15 cellular contexts compared by ENCODE assay signal in the genomic region with DNA sequence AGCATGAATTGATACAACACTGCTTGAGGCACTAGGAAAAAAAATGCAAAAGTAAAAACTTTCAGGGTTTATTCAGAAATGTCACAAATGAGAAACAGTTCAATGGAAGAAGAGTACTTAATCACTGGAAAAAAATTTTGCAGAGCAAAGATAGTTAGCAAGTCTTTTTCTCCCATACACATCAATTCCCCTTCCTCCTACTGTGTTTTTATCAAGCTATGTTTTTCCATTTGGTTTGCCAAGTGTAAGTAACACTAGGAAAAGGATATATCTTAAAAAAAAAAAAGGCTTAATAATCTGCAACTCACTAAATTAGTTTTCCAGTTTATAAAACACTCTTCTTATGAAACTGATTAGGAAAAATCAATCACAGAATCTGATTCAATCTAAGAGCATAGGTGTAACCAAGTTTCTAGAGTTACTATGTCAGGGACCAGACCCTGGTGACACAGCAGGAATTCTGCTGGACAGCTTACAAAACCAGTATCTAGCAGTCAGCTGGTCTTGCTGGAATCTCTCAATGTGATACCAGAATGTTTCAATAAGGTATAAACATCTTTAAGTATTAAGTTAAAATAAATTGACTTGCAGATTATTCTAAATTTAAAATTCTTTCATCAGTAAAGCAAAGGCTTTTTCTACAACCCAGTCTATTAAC. TPM values are rescaled to one million over a fixed set of nuclear protein-coding genes. Genes with fewer than 3 reads are reported as not detected.
A peak's percentile ranks its signal among the peaks of the same experiment; 100 is the strongest.
DNase-seq lines count a peak whose midpoint lies in the region; ATAC-seq and TF ChIP-seq lines count a peak whose summit lies in the region.
"Had no signal": no experiment of that assay in that cellular context is flagged by ENCODE, and none has a peak within 500 bp of the region (broad histone marks: within the 10 kb centered on the region; RNA-seq: fewer than 3 reads in every experiment).

No MANE protein-coding gene starts in this region.

- POLR2A ChIA-PET in PC-9 (lab: Charles Lee; ENCODE audit: unreplicated experiment): interaction anchor here (0.7 kb wide), 1 partner anchor 112 kb away, joined by 17 read pairs; no protein-coding TSS in a partner anchor

- no peaks in the 10 kb centered on the region for H3K9me3 ChIP-seq in CD4-positive, CD25-positive, alpha-beta regulatory T cell (ENCODE audit: control insufficient read depth in 2 of 2, low read length in 2 of 2)
- H3K9me3 ChIP-seq in PC-9 (ENCODE audit: insufficient read depth, low read depth): no peaks in the 10 kb centered on the region

- TF ChIP-seq CTCF in PC-9 (conservative IDR thresholded peaks at IDR 0.05) (no peak), epithelial cell of esophagus (IDR thresholded peaks at IDR 0.05; ENCODE audit: insufficient read depth, low read depth, low read length, missing control alignments) (no peak), mesothelial cell of epicardium (IDR thresholded peaks at IDR 0.05; ENCODE audit: unreplicated experiment) (no peak)

- H3K79me2 ChIP-seq in PC-9 (ENCODE audit: low read depth): 0 out of 2 replicates have a peak, but pooled peaks cover 3% of the 10 kb centered on the region

- peaks cover 38 to 67% (median 52%) of the 10 kb centered on the region in 4 donors for H3K4me1 Mint-ChIP-seq in CD4-positive, CD25-positive, alpha-beta regulatory T cell
- peaks cover 30% of the 10 kb centered on the region for H3K4me1 Mint-ChIP-seq in mesothelial cell of epicardium

- H3K4me3 Mint-ChIP-seq in CD4-positive, CD25-positive, alpha-beta regulatory T cell: no peak overlapping the region
- H3K4me3 Mint-ChIP-seq in mesothelial cell of epicardium: no peak overlapping the region
- H3K4me3 Mint-ChIP-seq: activated naive CD4-positive, alpha-beta T cell treated with anti-CD3 and anti-CD28 coated beads, Interleukin-2, amount 10 ng/mL, durations not matched to agents 7 days and 5 days had no signal

- peaks cover 25% of the 10 kb centered on the region for H3K36me3 ChIP-seq in CD4-positive, CD25-positive, alpha-beta regulatory T cell (ENCODE audit: control insufficient read depth, insufficient read depth, low read length)
- H3K36me3 ChIP-seq in PC-9 (ENCODE audit: low read depth): peaks cover 45% of the 10 kb centered on the region

- H3K36me3 Mint-ChIP-seq in CD4-positive, CD25-positive, alpha-beta regulatory T cell: peaks cover 21% of the 10 kb centered on the region
- H3K36me3 Mint-ChIP-seq in mesothelial cell of epicardium: peaks cover 20% of the 10 kb centered on the region

- H3K27ac Mint-ChIP-seq in CD4-positive, CD25-positive, alpha-beta regulatory T cell: peak overlapping the region in 1 of 3 donors; percentile 58
- H3K27ac Mint-ChIP-seq in mesothelial cell of epicardium: peak overlapping the region; percentile 79
- H3K27ac Mint-ChIP-seq: progenitor cell of endocrine pancreas had no signal

- intact Hi-C loops in PC-9 (cut with micrococcal nuclease; ENCODE audit: unreplicated experiment): loop anchor here (1.0 to 10.0 kb wide), 3 partner anchors 33 to 743 kb away; partner anchors contain the start of gene ADRA1B

- H3K9me2 ChIP-seq in PC-9 (ENCODE audit: insufficient read depth): no peaks in the 10 kb centered on the region

- H3K27ac ChIP-seq in CD4-positive, CD25-positive, alpha-beta regulatory T cell (ENCODE audit: insufficient read depth, low read length, poor library complexity, severe bottlenecking): peak overlapping the region; percentile 25
- 0 out of 2 replicates have a peak overlapping the region, but pooled peaks have one; percentile 36 for H3K27ac ChIP-seq in PC-9

- H3K4me2 ChIP-seq in PC-9: no peak overlapping the region

- H3K4me1 ChIP-seq in CD4-positive, CD25-positive, alpha-beta regulatory T cell (ENCODE audit: control insufficient read depth, insufficient read depth, low read length, poor library complexity, severe bottlenecking): peaks cover 28% of the 10 kb centered on the region
- H3K4me1 ChIP-seq in PC-9 (replicated peaks; ENCODE audit: insufficient read depth): peaks cover 25% of the 10 kb centered on the region

- CTCF ChIA-PET in PC-9 (lab: Charles Lee): interaction anchor here (0.7 kb wide), 2 partner anchors 17 to 82 kb away, joined by 3 read pairs; no protein-coding TSS in a partner anchor

- H3K27me3 Mint-ChIP-seq in CD4-positive, CD25-positive, alpha-beta regulatory T cell: no peaks in the 10 kb centered on the region
- H3K27me3 Mint-ChIP-seq in mesothelial cell of epicardium (ENCODE audit: low read depth): no peaks in the 10 kb centered on the region
- H3K27me3 Mint-ChIP-seq: activated naive CD4-positive, alpha-beta T cell treated with anti-CD3 and anti-CD28 coated beads, Interleukin-2, amount 10 ng/mL, durations not matched to agents 7 days and 5 days; progenitor cell of endocrine pancreas had no signal

- H3K4me3 ChIP-seq in CD4-positive, CD25-positive, alpha-beta regulatory T cell (ENCODE audit: low read depth, low read length): no peak overlapping the region
- no peak overlapping the region for H3K4me3 ChIP-seq in PC-9
- no peak overlapping the region for H3K4me3 ChIP-seq in epithelial cell of esophagus (ENCODE audit: low read length)

- H2AFZ ChIP-seq in PC-9: no peak overlapping the region

- H3F3A ChIP-seq in PC-9 (ENCODE audit: insufficient read depth, low read depth): peaks cover 10% of the 10 kb centered on the region; the same call in 1 of the 2 replicates

- no peaks in the 10 kb centered on the region for H3K9me3 Mint-ChIP-seq in CD4-positive, CD25-positive, alpha-beta regulatory T cell
- peaks cover 3% of the 10 kb centered on the region for H3K9me3 Mint-ChIP-seq in mesothelial cell of epicardium
- H3K9me3 Mint-ChIP-seq: activated naive CD4-positive, alpha-beta T cell treated with anti-CD3 and anti-CD28 coated beads, Interleukin-2, amount 10 ng/mL, durations not matched to agents 7 days and 5 days had no signal

- no peaks in the 10 kb centered on the region for H3K27me3 ChIP-seq in CD4-positive, CD25-positive, alpha-beta regulatory T cell (ENCODE audit: control insufficient read depth, insufficient read depth, low read length)
- H3K27me3 ChIP-seq in PC-9 (ENCODE audit: insufficient read depth, low read depth): no peaks in the 10 kb centered on the region

- no peak for ATAC-seq in CD4-positive, CD25-positive, alpha-beta regulatory T cell (ENCODE audit: low read depth in 2 of 2)
- ATAC-seq in GM21526 (IDR thresholded peaks at IDR 0.05; ENCODE audit: low FRiP score, unreplicated experiment): no peak
- no peak for ATAC-seq in HG03439 (IDR thresholded peaks at IDR 0.05; ENCODE audit: unreplicated experiment)
- ATAC-seq in HG03442 (IDR thresholded peaks at IDR 0.05; ENCODE audit: unreplicated experiment): no peak

- no TSS peak for BruUV-seq in PC-9 (replicated peaks; lab: Mats Ljungman, UMichigan)

- H4K20me1 ChIP-seq in PC-9 (ENCODE audit: insufficient read depth): no peaks in the 10 kb centered on the region

- DNase-seq in CD4-positive, CD25-positive, alpha-beta regulatory T cell: no peak
- DNase-seq in PC-9 (peak; percentile 27 to 43), epithelial cell of esophagus (ENCODE audit: low read depth) (peak; percentile 34), mesothelial cell of epicardium (ENCODE audit: low spot score in 2 of 2, unreplicated experiment in 2 of 2) (no peak), NCI-H748 treated with DMSO at 0.1 percent for 48 hours (lab: John Stamatoyannopoulos, UW) (no peak)
- DNase-seq: activated CD4-positive, alpha-beta T cell treated with anti-CD3 and anti-CD28 coated beads, Interleukin-2, amount 50 U/mL, for 1 hour; activated naive CD4-positive, alpha-beta T cell treated with anti-CD3 and anti-CD28 coated beads, Interleukin-2, amount 10 ng/mL, durations not matched to agents 7 days and 5 days; midbrain; MM.1S; stimulated activated CD4-positive, alpha-beta T cell treated with anti-CD3 and anti-CD28 coated beads, Interleukin-4, amount 100 ng/mL, for 1 hour; stimulated activated naive CD4-positive, alpha-beta T cell had no signal

RNA-seq across cellular contexts. Expression of gene RNF145, which starts 34.7 kb away (rescaled TPM):
- 67.9 TPM for total RNA-seq in CD4-positive, CD25-positive, alpha-beta regulatory T cell
- 10 to 100 TPM in 3 of 4 donors, 1 to 10 TPM in 1; 8.8 to 12.6 (median 11.2) TPM for polyA plus RNA-seq in CD4-positive, CD25-positive, alpha-beta regulatory T cell
- total RNA-seq in PC-9 (2021): 48.2 and 54.5 TPM in 2 replicates
- 88.8 to 93.1 TPM (median 91.4 TPM) in 3 replicates for total RNA-seq in mesothelial cell of epicardium

Comparison
In these comparisons a context has a peak if more than half of its experiments do, and no peak if none do; other contexts are left out.
1. DNase-seq: peak in PC-9 (2 of 2) and epithelial cell of esophagus (single experiment); none in CD4-positive, CD25-positive, alpha-beta regulatory T cell (0 of 3), mesothelial cell of epicardium (0 of 2) and NCI-H748 treated with DMSO at 0.1 percent for 48 hours (single experiment).